ENCODE assay signal across 1 cellular context in genomic region chr15:27932600-27932999, GRCh38.
TF ChIP-seq lines count a peak whose summit lies in the region.

No MANE protein-coding gene starts in this region.

TF ChIP-seq in A549, 52 proteins besides CTCF, POLR2A, EP300 and RAD21 (continued from another document):
- TF ChIP-seq PHF8 (IDR thresholded peaks at IDR 0.05; ENCODE audit: borderline replicate concordance, low read depth) (no peak), HMGXB4 (CRISPR knock-in tag; IDR thresholded peaks at IDR 0.05; ENCODE audit: borderline replicate concordance) (no peak), HDAC2 (IDR thresholded peaks at IDR 0.05) (no peak), RNF2 (IDR thresholded peaks at IDR 0.05; ENCODE audit: borderline replicate concordance, low read depth) (no peak), BCL3 (IDR thresholded peaks at IDR 0.05) (no peak)
